Comparison of ENCODE assay signal across 1 cellular context in genomic region chr9:23850242-23851023, GRCh38.
A peak's percentile ranks its signal among the peaks of the same experiment; 100 is the strongest.
TF ChIP-seq lines count a peak whose summit lies in the region.

No MANE protein-coding gene starts in this region.

TF ChIP-seq in HEK293, 187 proteins besides CTCF, POLR2A, EP300 and RAD21 (continued from another document and continues in another):
- TF ChIP-seq, protein P1, sequence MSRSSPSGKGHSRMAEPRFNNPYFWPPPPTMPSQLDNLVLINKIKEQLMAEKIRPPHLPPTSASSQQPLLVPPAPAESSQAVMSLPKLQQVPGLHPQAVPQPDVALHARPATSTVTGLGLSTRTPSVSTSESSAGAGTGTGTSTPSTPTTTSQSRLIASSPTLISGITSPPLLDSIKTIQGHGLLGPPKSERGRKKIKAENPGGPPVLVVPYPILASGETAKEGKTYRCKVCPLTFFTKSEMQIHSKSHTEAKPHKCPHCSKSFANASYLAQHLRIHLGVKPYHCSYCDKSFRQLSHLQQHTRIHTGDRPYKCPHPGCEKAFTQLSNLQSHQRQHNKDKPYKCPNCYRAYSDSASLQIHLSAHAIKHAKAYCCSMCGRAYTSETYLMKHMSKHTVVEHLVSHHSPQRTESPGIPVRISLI (tag by site-specific recombination; IDR thresholded peaks at IDR 0.05): no peak
- TF ChIP-seq SP2 (tag by site-specific recombination; IDR thresholded peaks at IDR 0.05): no peak
- TF ChIP-seq ZFP37 (tag by site-specific recombination; IDR thresholded peaks at IDR 0.05): 0 out of 2 replicates have a peak, but pooled peaks have one; percentile 41
- TF ChIP-seq ZNF433 (tag by site-specific recombination; IDR thresholded peaks at IDR 0.05; ENCODE audit: low read depth): no peak
- TF ChIP-seq ZNF580 (tag by site-specific recombination; IDR thresholded peaks at IDR 0.05): peak; percentile 20; the same call in 1 of the 2 replicates
- no peak for TF ChIP-seq ZNF660 (tag by site-specific recombination; IDR thresholded peaks at IDR 0.05)
- TF ChIP-seq ZNF394 (tag by site-specific recombination; IDR thresholded peaks at IDR 0.05; ENCODE audit: borderline replicate concordance): no peak
- no peak for TF ChIP-seq ZNF140 (tag by site-specific recombination; IDR thresholded peaks at IDR 0.05)
- TF ChIP-seq ZBTB20 (tag by site-specific recombination; IDR thresholded peaks at IDR 0.05): no peak; the same call in 1 of the 2 replicates
- no peak for TF ChIP-seq MZF1 (tag by site-specific recombination; IDR thresholded peaks at IDR 0.05; ENCODE audit: borderline replicate concordance)
- TF ChIP-seq, protein P2, sequence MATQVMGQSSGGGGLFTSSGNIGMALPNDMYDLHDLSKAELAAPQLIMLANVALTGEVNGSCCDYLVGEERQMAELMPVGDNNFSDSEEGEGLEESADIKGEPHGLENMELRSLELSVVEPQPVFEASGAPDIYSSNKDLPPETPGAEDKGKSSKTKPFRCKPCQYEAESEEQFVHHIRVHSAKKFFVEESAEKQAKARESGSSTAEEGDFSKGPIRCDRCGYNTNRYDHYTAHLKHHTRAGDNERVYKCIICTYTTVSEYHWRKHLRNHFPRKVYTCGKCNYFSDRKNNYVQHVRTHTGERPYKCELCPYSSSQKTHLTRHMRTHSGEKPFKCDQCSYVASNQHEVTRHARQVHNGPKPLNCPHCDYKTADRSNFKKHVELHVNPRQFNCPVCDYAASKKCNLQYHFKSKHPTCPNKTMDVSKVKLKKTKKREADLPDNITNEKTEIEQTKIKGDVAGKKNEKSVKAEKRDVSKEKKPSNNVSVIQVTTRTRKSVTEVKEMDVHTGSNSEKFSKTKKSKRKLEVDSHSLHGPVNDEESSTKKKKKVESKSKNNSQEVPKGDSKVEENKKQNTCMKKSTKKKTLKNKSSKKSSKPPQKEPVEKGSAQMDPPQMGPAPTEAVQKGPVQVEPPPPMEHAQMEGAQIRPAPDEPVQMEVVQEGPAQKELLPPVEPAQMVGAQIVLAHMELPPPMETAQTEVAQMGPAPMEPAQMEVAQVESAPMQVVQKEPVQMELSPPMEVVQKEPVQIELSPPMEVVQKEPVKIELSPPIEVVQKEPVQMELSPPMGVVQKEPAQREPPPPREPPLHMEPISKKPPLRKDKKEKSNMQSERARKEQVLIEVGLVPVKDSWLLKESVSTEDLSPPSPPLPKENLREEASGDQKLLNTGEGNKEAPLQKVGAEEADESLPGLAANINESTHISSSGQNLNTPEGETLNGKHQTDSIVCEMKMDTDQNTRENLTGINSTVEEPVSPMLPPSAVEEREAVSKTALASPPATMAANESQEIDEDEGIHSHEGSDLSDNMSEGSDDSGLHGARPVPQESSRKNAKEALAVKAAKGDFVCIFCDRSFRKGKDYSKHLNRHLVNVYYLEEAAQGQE (tag by site-specific recombination; IDR thresholded peaks at IDR 0.05): no peak
- no peak for TF ChIP-seq ZNF121 (tag by site-specific recombination; IDR thresholded peaks at IDR 0.05)
- peak; percentile 33; the same call in 1 of the 2 replicates for TF ChIP-seq ZNF843 (tag by site-specific recombination; IDR thresholded peaks at IDR 0.05)
- TF ChIP-seq, protein P3, sequence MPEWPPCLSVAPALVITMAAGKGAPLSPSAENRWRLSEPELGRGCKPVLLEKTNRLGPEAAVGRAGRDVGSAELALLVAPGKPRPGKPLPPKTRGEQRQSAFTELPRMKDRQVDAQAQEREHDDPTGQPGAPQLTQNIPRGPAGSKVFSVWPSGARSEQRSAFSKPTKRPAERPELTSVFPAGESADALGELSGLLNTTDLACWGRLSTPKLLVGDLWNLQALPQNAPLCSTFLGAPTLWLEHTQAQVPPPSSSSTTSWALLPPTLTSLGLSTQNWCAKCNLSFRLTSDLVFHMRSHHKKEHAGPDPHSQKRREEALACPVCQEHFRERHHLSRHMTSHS (tag by site-specific recombination; IDR thresholded peaks at IDR 0.05): 0 out of 2 replicates have a peak, but pooled peaks have one; percentile 33
- no peak for TF ChIP-seq BCL6B (tag by site-specific recombination; IDR thresholded peaks at IDR 0.05)
- TF ChIP-seq ZNF211 (tag by site-specific recombination; IDR thresholded peaks at IDR 0.05; ENCODE audit: low read depth): no peak
- TF ChIP-seq, protein P4, sequence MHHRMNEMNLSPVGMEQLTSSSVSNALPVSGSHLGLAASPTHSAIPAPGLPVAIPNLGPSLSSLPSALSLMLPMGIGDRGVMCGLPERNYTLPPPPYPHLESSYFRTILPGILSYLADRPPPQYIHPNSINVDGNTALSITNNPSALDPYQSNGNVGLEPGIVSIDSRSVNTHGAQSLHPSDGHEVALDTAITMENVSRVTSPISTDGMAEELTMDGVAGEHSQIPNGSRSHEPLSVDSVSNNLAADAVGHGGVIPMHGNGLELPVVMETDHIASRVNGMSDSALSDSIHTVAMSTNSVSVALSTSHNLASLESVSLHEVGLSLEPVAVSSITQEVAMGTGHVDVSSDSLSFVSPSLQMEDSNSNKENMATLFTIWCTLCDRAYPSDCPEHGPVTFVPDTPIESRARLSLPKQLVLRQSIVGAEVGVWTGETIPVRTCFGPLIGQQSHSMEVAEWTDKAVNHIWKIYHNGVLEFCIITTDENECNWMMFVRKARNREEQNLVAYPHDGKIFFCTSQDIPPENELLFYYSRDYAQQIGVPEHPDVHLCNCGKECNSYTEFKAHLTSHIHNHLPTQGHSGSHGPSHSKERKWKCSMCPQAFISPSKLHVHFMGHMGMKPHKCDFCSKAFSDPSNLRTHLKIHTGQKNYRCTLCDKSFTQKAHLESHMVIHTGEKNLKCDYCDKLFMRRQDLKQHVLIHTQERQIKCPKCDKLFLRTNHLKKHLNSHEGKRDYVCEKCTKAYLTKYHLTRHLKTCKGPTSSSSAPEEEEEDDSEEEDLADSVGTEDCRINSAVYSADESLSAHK (tag by site-specific recombination; IDR thresholded peaks at IDR 0.05): no peak
- no peak for TF ChIP-seq ZNF776 (tag by site-specific recombination; IDR thresholded peaks at IDR 0.05; ENCODE audit: borderline replicate concordance)
- no peak for TF ChIP-seq ZNF654 (tag by site-specific recombination; IDR thresholded peaks at IDR 0.05; ENCODE audit: low read depth)
- TF ChIP-seq ZNF707 (tag by site-specific recombination; IDR thresholded peaks at IDR 0.05): no peak
- peak; percentile 96 for TF ChIP-seq ZNF596 (tag by site-specific recombination; IDR thresholded peaks at IDR 0.05)
- peak; percentile 50 for TF ChIP-seq ZBTB17 (tag by site-specific recombination; IDR thresholded peaks at IDR 0.05)
- no peak for TF ChIP-seq ZBTB10 (tag by site-specific recombination; IDR thresholded peaks at IDR 0.05)
- TF ChIP-seq PRDM2 (tag by site-specific recombination; IDR thresholded peaks at IDR 0.05; ENCODE audit: borderline replicate concordance): no peak
- no peak for TF ChIP-seq ZBTB26 (tag by site-specific recombination; optimal IDR thresholded peaks at IDR 0.05)
- peak; percentile 10; the same call in 1 of the 2 replicates for TF ChIP-seq KLF16 (tag by site-specific recombination; IDR thresholded peaks at IDR 0.05)
- no peak for TF ChIP-seq ZNF416 (tag by site-specific recombination; IDR thresholded peaks at IDR 0.05)
- TF ChIP-seq, protein P5, sequence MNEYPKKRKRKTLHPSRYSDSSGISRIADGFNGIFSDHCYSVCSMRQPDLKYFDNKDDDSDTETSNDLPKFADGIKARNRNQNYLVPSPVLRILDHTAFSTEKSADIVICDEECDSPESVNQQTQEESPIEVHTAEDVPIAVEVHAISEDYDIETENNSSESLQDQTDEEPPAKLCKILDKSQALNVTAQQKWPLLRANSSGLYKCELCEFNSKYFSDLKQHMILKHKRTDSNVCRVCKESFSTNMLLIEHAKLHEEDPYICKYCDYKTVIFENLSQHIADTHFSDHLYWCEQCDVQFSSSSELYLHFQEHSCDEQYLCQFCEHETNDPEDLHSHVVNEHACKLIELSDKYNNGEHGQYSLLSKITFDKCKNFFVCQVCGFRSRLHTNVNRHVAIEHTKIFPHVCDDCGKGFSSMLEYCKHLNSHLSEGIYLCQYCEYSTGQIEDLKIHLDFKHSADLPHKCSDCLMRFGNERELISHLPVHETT (tag by site-specific recombination; IDR thresholded peaks at IDR 0.05): no peak
- no peak; the same call in 1 of the 2 replicates for TF ChIP-seq ZXDB (tag by site-specific recombination; IDR thresholded peaks at IDR 0.05)
- TF ChIP-seq ZNF114 (tag by site-specific recombination; IDR thresholded peaks at IDR 0.05): no peak
